In the genomic region with DNA sequence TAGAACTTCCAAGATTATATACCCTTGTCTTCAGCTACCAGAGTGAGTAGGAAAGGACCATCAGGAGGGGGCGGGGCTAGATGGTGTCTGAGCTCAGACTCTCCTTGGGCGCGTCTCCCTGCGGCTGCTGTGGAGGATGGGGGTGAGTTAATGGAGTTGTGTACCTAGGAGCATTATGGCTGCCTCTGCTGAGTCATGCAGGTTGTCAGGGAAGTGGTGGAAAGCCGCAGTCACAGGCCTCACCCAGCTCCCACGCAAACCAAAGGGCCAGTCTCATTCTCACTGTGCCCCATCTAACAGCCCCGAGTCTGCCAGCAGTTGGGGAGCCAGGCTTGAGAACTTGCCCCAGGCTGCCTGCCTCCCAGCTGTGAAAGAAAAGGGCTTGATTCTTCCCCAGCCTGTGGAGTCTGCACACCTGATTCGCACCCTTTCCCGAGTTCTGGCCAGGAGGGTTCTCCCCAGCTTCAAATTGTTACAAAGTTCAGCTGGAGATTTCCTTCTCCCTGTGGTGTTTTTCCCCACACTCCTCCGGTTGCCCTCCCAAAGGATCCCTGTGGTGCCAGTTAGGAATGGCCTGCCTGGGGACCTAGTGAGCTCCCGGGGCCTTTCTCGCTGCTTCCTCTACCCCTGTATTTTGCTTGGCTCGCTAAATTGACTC, we compare ENCODE assay signal across 12 cellular contexts.
DNase-seq lines count a peak whose midpoint lies in the region; ATAC-seq and TF ChIP-seq lines count a peak whose summit lies in the region.
"Had no signal": no experiment of that assay in that cellular context is flagged by ENCODE, and none has a peak within 500 bp of the region (broad histone marks: within the 10 kb centered on the region; RNA-seq: fewer than 3 reads in every experiment).

No MANE protein-coding gene starts in this region.

- H3K4me1 ChIP-seq in hepatocyte (ENCODE audit: insufficient read depth) (no peaks in the 10 kb centered on the region), esophagus squamous epithelium (no peaks in the 10 kb centered on the region)

- H3K27ac Mint-ChIP-seq in activated CD8-positive, alpha-beta T cell treated with anti-CD3 and anti-CD28 coated beads, Interleukin-2, amount 10 ng/mL, durations not matched to agents 7 days and 5 days = no peak overlapping the region
- H3K27ac Mint-ChIP-seq: memory B cell had no signal

- no peak for ATAC-seq in activated CD8-positive, alpha-beta T cell treated with anti-CD3 and anti-CD28 coated beads, Interleukin-2, amount 10 ng/mL, durations not matched to agents 7 days and 5 days
- peak; percentile 73 for ATAC-seq in stimulated activated naive CD8-positive, alpha-beta T cell treated with anti-CD3 and anti-CD28 coated beads, Interleukin-15, Interleukin-2, amounts not matched to agents 100 U/mL and 50 U/mL, for 24 hours
- ATAC-seq in HG02981 (IDR thresholded peaks at IDR 0.05; ENCODE audit: unreplicated experiment) = no peak

- no peaks in the 10 kb centered on the region for H3K9me2 ChIP-seq in hepatocyte (replicated peaks; ENCODE audit: insufficient read depth)

- H2AFZ ChIP-seq in hepatocyte = no peak overlapping the region

- 87% methylated on average over 13 of the region's 13 CpGs for WGBS in hepatocyte (ENCODE audit: low lambda C conversion rate, missing lambda C conversion rate)
- WGBS in esophagus squamous epithelium, 2 donors = 78 to 83% methylated on average over 10 to 12 of the region's 13 CpGs

- CTCF ChIA-PET in activated CD8-positive, alpha-beta T cell treated with anti-CD3 and anti-CD28 coated beads, Interleukin-2, amount 10 ng/mL, durations not matched to agents 7 days and 5 days (lab: Charles Lee) = interaction anchor here (1.1 to 3.4 kb wide), 3 partner anchors 15 to 48 kb away, joined by 3 to 11 read pairs (median 3); no protein-coding TSS in a partner anchor

- TF ChIP-seq CTCF in hepatocyte (IDR thresholded peaks at IDR 0.05; ENCODE audit: poor library complexity) (no peak), esophagus squamous epithelium (IDR thresholded peaks at IDR 0.05) (no peak)

- H3K4me1 Mint-ChIP-seq in activated CD8-positive, alpha-beta T cell treated with anti-CD3 and anti-CD28 coated beads, Interleukin-2, amount 10 ng/mL, durations not matched to agents 7 days and 5 days (ENCODE audit: low read depth) = peaks cover 4% of the 10 kb centered on the region
- H3K4me1 Mint-ChIP-seq: memory B cell had no signal

- H3K27ac ChIP-seq in hepatocyte (no peak overlapping the region), esophagus squamous epithelium (no peak overlapping the region)

- POLR2A ChIA-PET in activated CD8-positive, alpha-beta T cell treated with anti-CD3 and anti-CD28 coated beads, Interleukin-2, amount 10 ng/mL, durations not matched to agents 7 days and 5 days (lab: Charles Lee) = no interaction called here

- H3K27me3 ChIP-seq in hepatocyte (no peaks in the 10 kb centered on the region), esophagus squamous epithelium (no peaks in the 10 kb centered on the region)

- DNase-seq in activated T-cell treated with anti-CD3 and anti-CD28 coated beads for 48 hours (ENCODE audit: low read depth) (peak; percentile 41), activated T-cell treated with anti-CD3 and anti-CD28 coated beads for 4 hours (no peak), hepatocyte (ENCODE audit: low spot score) (peak; percentile 23), esophagus squamous epithelium (lab: John Stamatoyannopoulos, UW) (no peak), NOMO-1 treated with DMSO at 0.1 percent for 48 hours (lab: John Stamatoyannopoulos, UW; ENCODE audit: unreplicated experiment) (no peak)
- peak; percentile 30 for DNase-seq in activated CD8-positive, alpha-beta T cell treated with anti-CD3 and anti-CD28 coated beads, Interleukin-2, amount 10 ng/mL, durations not matched to agents 7 days and 5 days
- DNase-seq in stimulated activated naive CD8-positive, alpha-beta T cell treated with anti-CD3 and anti-CD28 coated beads, Interleukin-15, Interleukin-2, amounts not matched to agents 100 U/mL and 50 U/mL, for 24 hours = peak; percentile 35
- DNase-seq: EL, NCI-H2029 treated with DMSO at 0.1 percent for 48 hours, SHP77 treated with DMSO at 0.1 percent for 48 hours had no signal

- H3K36me3 ChIP-seq in hepatocyte (replicated peaks; ENCODE audit: insufficient read depth, low read depth) = no peaks in the 10 kb centered on the region
- no peaks in the 10 kb centered on the region for H3K36me3 ChIP-seq in esophagus squamous epithelium

- no peak overlapping the region for H3K4me2 ChIP-seq in hepatocyte

- no peaks in the 10 kb centered on the region for H4K20me1 ChIP-seq in hepatocyte (ENCODE audit: insufficient read depth, poor library complexity, severe bottlenecking)

- peaks cover 2% of the 10 kb centered on the region for H3K27me3 Mint-ChIP-seq in activated CD8-positive, alpha-beta T cell treated with anti-CD3 and anti-CD28 coated beads, Interleukin-2, amount 10 ng/mL, durations not matched to agents 7 days and 5 days (ENCODE audit: low read depth)
- H3K27me3 Mint-ChIP-seq: memory B cell had no signal

- H3K9me3 ChIP-seq in hepatocyte (ENCODE audit: low read depth) (no peaks in the 10 kb centered on the region), esophagus squamous epithelium (no peaks in the 10 kb centered on the region)

- no peak overlapping the region for H3K4me3 Mint-ChIP-seq in activated CD8-positive, alpha-beta T cell treated with anti-CD3 and anti-CD28 coated beads, Interleukin-2, amount 10 ng/mL, durations not matched to agents 7 days and 5 days
- H3K4me3 Mint-ChIP-seq: memory B cell had no signal

- H3K79me2 ChIP-seq in hepatocyte = peaks cover 3% of the 10 kb centered on the region

- no peaks in the 10 kb centered on the region for H3K9me3 Mint-ChIP-seq in activated CD8-positive, alpha-beta T cell treated with anti-CD3 and anti-CD28 coated beads, Interleukin-2, amount 10 ng/mL, durations not matched to agents 7 days and 5 days (ENCODE audit: insufficient read depth)

- no peaks in the 10 kb centered on the region for H3K36me3 Mint-ChIP-seq in activated CD8-positive, alpha-beta T cell treated with anti-CD3 and anti-CD28 coated beads, Interleukin-2, amount 10 ng/mL, durations not matched to agents 7 days and 5 days (ENCODE audit: low read depth)

- intact Hi-C loops in esophagus squamous epithelium (cut with DNase I) = no loop called here

- no peak overlapping the region for H3K4me3 ChIP-seq in hepatocyte
- H3K4me3 ChIP-seq in esophagus squamous epithelium = no peak overlapping the region

- TF ChIP-seq POLR2A in esophagus squamous epithelium (IDR thresholded peaks at IDR 0.05) = no peak

Comparison
In these comparisons a context has a peak if more than half of its experiments do, and no peak if none do; other contexts are left out.
1. DNase-seq: peak in activated T-cell treated with anti-CD3 and anti-CD28 coated beads for 48 hours (single experiment), activated CD8-positive, alpha-beta T cell treated with anti-CD3 and anti-CD28 coated beads, Interleukin-2, amount 10 ng/mL, durations not matched to agents 7 days and 5 days (single experiment), hepatocyte (single experiment) and stimulated activated naive CD8-positive, alpha-beta T cell treated with anti-CD3 and anti-CD28 coated beads, Interleukin-15, Interleukin-2, amounts not matched to agents 100 U/mL and 50 U/mL, for 24 hours (single experiment); none in activated T-cell treated with anti-CD3 and anti-CD28 coated beads for 4 hours (single experiment), esophagus squamous epithelium (single experiment) and NOMO-1 treated with DMSO at 0.1 percent for 48 hours (single experiment).